ENCODE assay signal across 2 cellular contexts in genomic region chr17:28282596-28282995, GRCh38.
TF ChIP-seq lines count a peak whose summit lies in the region.

No MANE protein-coding gene starts in this region.

TF ChIP-seq in GM23338, 12 proteins besides CTCF, POLR2A, EP300 and RAD21:
- no peak for TF ChIP-seq ZNF114 (CRISPR knock-in tag; IDR thresholded peaks at IDR 0.05)
- TF ChIP-seq STAT1 (IDR thresholded peaks at IDR 0.05; ENCODE audit: unreplicated experiment) = no peak
- TF ChIP-seq NANOG (IDR thresholded peaks at IDR 0.05; ENCODE audit: borderline replicate concordance) = no peak
- TF ChIP-seq REST (IDR thresholded peaks at IDR 0.05; ENCODE audit: unreplicated experiment) = no peak
- TF ChIP-seq ETS1 (IDR thresholded peaks at IDR 0.05) = no peak
- no peak for TF ChIP-seq JUNB (IDR thresholded peaks at IDR 0.05; ENCODE audit: unreplicated experiment)
- no peak for TF ChIP-seq EZH2phosphoT487 (IDR thresholded peaks at IDR 0.05; ENCODE audit: unreplicated experiment)
- no peak for TF ChIP-seq ZNF331 (CRISPR knock-in tag; IDR thresholded peaks at IDR 0.05; ENCODE audit: low read depth)
- no peak for TF ChIP-seq CREB1 (CRISPR knock-in tag; IDR thresholded peaks at IDR 0.05; ENCODE audit: low read depth)

TF ChIP-seq in H1, 55 proteins besides CTCF, POLR2A, EP300 and RAD21:
- TF ChIP-seq POU5F1 (IDR thresholded peaks at IDR 0.05; ENCODE audit: low read depth, low read length) (no peak), ATF3 (IDR thresholded peaks at IDR 0.05; ENCODE audit: insufficient read depth, low read depth, low read length) (no peak), SP4 (IDR thresholded peaks at IDR 0.05; ENCODE audit: low read length) (no peak), SIN3A (conservative IDR thresholded peaks at IDR 0.05 in 1 of 2, IDR thresholded peaks at IDR 0.05 in 1 of 2; ENCODE audit: low read depth in 1 of 2, low read length in 2 of 2) (no peak), E2F6 (IDR thresholded peaks at IDR 0.05) (no peak), SP1 (IDR thresholded peaks at IDR 0.05; ENCODE audit: low read depth, low read length) (no peak), BRCA1 (IDR thresholded peaks at IDR 0.05; ENCODE audit: low read depth, low read length) (no peak)
